13 cellular contexts compared by ENCODE assay signal in genomic region chr7:76396039-76396732, GRCh38. TPM values are rescaled to one million over a fixed set of nuclear protein-coding genes. Genes with fewer than 3 reads are reported as not detected.
DNase-seq lines count a peak whose midpoint lies in the region; ATAC-seq and TF ChIP-seq lines count a peak whose summit lies in the region.
"Had no signal": no experiment of that assay in that cellular context is flagged by ENCODE, and none has a peak within 500 bp of the region (broad histone marks: within the 10 kb centered on the region; RNA-seq: fewer than 3 reads in every experiment).

No MANE protein-coding gene starts in this region.

- H3K9me3 ChIP-seq in GM23248 (ENCODE audit: low read depth) = no peaks in the 10 kb centered on the region
- H3K9me3 ChIP-seq: body of pancreas, upper lobe of right lung had no signal

- peaks cover 7% of the 10 kb centered on the region for H3K9me3 Mint-ChIP-seq in glutamatergic neuron (ENCODE audit: unreplicated experiment)
- H3K9me3 Mint-ChIP-seq in stimulated activated effector memory CD8-positive, alpha-beta T cell treated with anti-CD3 and anti-CD28 coated beads, Interleukin-12 subunit alpha, Interleukin-12 subunit beta, amount 100 ng/mL, for 72 hours = no peaks in the 10 kb centered on the region

- no peaks in the 10 kb centered on the region for H3K36me3 Mint-ChIP-seq in glutamatergic neuron (ENCODE audit: unreplicated experiment)
- peaks cover 6% of the 10 kb centered on the region for H3K36me3 Mint-ChIP-seq in stimulated activated effector memory CD8-positive, alpha-beta T cell treated with anti-CD3 and anti-CD28 coated beads, Interleukin-12 subunit alpha, Interleukin-12 subunit beta, amount 100 ng/mL, for 72 hours

- H3K4me3 Mint-ChIP-seq in glutamatergic neuron (ENCODE audit: unreplicated experiment) = no peak overlapping the region
- H3K4me3 Mint-ChIP-seq in stimulated activated effector memory CD8-positive, alpha-beta T cell treated with anti-CD3 and anti-CD28 coated beads, Interleukin-12 subunit alpha, Interleukin-12 subunit beta, amount 100 ng/mL, for 72 hours = no peak overlapping the region

- H3K9ac ChIP-seq in GM23248 = no peak overlapping the region

- H3K27me3 ChIP-seq in ACC112 (ENCODE audit: insufficient read depth, low read length) (no peaks in the 10 kb centered on the region), GM23248 (replicated peaks; ENCODE audit: insufficient read depth) (no peaks in the 10 kb centered on the region)
- H3K27me3 ChIP-seq: body of pancreas, upper lobe of right lung had no signal

- no peak for TF ChIP-seq CTCF in glutamatergic neuron (IDR thresholded peaks at IDR 0.05; ENCODE audit: partially characterized antibody, unreplicated experiment)

- H3K27me3 Mint-ChIP-seq in glutamatergic neuron (ENCODE audit: unreplicated experiment) = peaks cover 3% of the 10 kb centered on the region

- H3K27ac ChIP-seq in ACC112 (ENCODE audit: low read depth, low read length) (no peak overlapping the region), GM23248 (no peak overlapping the region)
- H3K27ac ChIP-seq: body of pancreas, epithelial cell of prostate, upper lobe of right lung had no signal

- ATAC-seq in stimulated activated effector memory CD8-positive, alpha-beta T cell treated with anti-CD3 and anti-CD28 coated beads, Interleukin-12 subunit alpha, Interleukin-12 subunit beta, amount 100 ng/mL, for 72 hours = no peak
- ATAC-seq: body of pancreas, upper lobe of right lung had no signal

- H4K20me1 ChIP-seq in GM23248 (ENCODE audit: insufficient read depth) = no peaks in the 10 kb centered on the region

- in situ Hi-C loops in GM23248 (cut with MboI) = no loop called here

- H3K4me2 ChIP-seq in GM23248 (ENCODE audit: unreplicated experiment) = no peak overlapping the region

- peaks cover 13% of the 10 kb centered on the region for H3K4me1 Mint-ChIP-seq in glutamatergic neuron (ENCODE audit: low read depth, unreplicated experiment)
- H3K4me1 Mint-ChIP-seq in stimulated activated effector memory CD8-positive, alpha-beta T cell treated with anti-CD3 and anti-CD28 coated beads, Interleukin-12 subunit alpha, Interleukin-12 subunit beta, amount 100 ng/mL, for 72 hours = peaks cover 16% of the 10 kb centered on the region

- no peak for DNase-seq in GM23248
- DNase-seq in NCI-H82 (lab: John Stamatoyannopoulos, UW) = peak; percentile 96
- DNase-seq in glutamatergic neuron = no peak
- no peak for DNase-seq in GM03348 (ENCODE audit: low spot score)
- no peak for DNase-seq in stimulated activated effector memory CD8-positive, alpha-beta T cell treated with anti-CD3 and anti-CD28 coated beads, Interleukin-12 subunit alpha, Interleukin-12 subunit beta, amount 100 ng/mL, for 72 hours (ENCODE audit: low spot score in 2 of 2)
- no peak for DNase-seq in SIG-M5 (lab: John Stamatoyannopoulos, UW)
- no peak for DNase-seq in cerebellar nuclear complex (lab: John Stamatoyannopoulos, UW)
- DNase-seq: activated T-cell treated with anti-CD3 and anti-CD28 coated beads for 4 hours, body of pancreas, C1 segment of cervical spinal cord, upper lobe of right lung had no signal

- H3K36me3 ChIP-seq in ACC112 (ENCODE audit: insufficient read depth, low read length) (no peaks in the 10 kb centered on the region), GM23248 (ENCODE audit: low read depth) (no peaks in the 10 kb centered on the region)
- H3K36me3 ChIP-seq: upper lobe of right lung had no signal

- 64 to 69% methylated on average over 10 of the region's 10 CpGs for WGBS in GM23248 (ENCODE audit: low coverage in 1 of 2, low lambda C conversion rate in 2 of 2, missing lambda C conversion rate in 2 of 2), 2 experiments

- H3K79me2 ChIP-seq in ACC112 (ENCODE audit: control insufficient read depth, insufficient read depth, low read length, unreplicated experiment) (peaks cover 6% of the 10 kb centered on the region), GM23248 (ENCODE audit: insufficient read depth) (no peaks in the 10 kb centered on the region)

- H3K9me2 ChIP-seq in GM23248 (ENCODE audit: insufficient read depth) = no peaks in the 10 kb centered on the region

- H2AFZ ChIP-seq in ACC112 (ENCODE audit: low read length, unreplicated experiment) (peak overlapping the region; percentile 42), GM23248 (peak overlapping the region; percentile 85; the same call in 1 of the 2 replicates)

- H3K4me1 ChIP-seq in ACC112 (ENCODE audit: control insufficient read depth, insufficient read depth, low read length, unreplicated experiment) = peaks cover 16% of the 10 kb centered on the region
- 0 out of 2 replicates have a peak, but pooled peaks cover 3% of the 10 kb centered on the region for H3K4me1 ChIP-seq in GM23248 (ENCODE audit: insufficient read depth)

- no peaks in the 10 kb centered on the region for H3F3A ChIP-seq in GM23248 (ENCODE audit: insufficient read depth)

- H3K27ac Mint-ChIP-seq in glutamatergic neuron (ENCODE audit: unreplicated experiment) = peak overlapping the region; percentile 52
- H3K27ac Mint-ChIP-seq in stimulated activated effector memory CD8-positive, alpha-beta T cell treated with anti-CD3 and anti-CD28 coated beads, Interleukin-12 subunit alpha, Interleukin-12 subunit beta, amount 100 ng/mL, for 72 hours = no peak overlapping the region

- H3K4me3 ChIP-seq in ACC112 (ENCODE audit: low read depth, low read length) (no peak overlapping the region), GM23248 (no peak overlapping the region)
- H3K4me3 ChIP-seq: body of pancreas had no signal

RNA-seq across cellular contexts. Expression of gene SSC4D, which starts 13.3 kb away (rescaled TPM):
- 0.43 TPM in 1 of 2 replicates, not detected in the other for total RNA-seq in GM23248 (2014; rRNA removed; shearing (Covaris generic))
- 0.66 and 0.85 TPM in 2 replicates for polyA plus RNA-seq in GM23248 (2016; fragmentation: Nextera tagmentation; extraction: Ambion mirVana)
- total RNA-seq in glutamatergic neuron (ENCODE audit: unreplicated experiment) = 6.1 TPM

RNA-seq across cellular contexts. Expression of gene ZP3, which starts 28.6 kb away (rescaled TPM):
- 4.5 and 5.3 TPM in 2 replicates for total RNA-seq in GM23248 (2014; rRNA removed; shearing (Covaris generic))
- 4.9 and 5.6 TPM in 2 replicates for polyA plus RNA-seq in GM23248 (2016; fragmentation: Nextera tagmentation; extraction: Ambion mirVana)
- 3.4 TPM for total RNA-seq in glutamatergic neuron (ENCODE audit: unreplicated experiment)

RNA-seq across cellular contexts. Expression of gene YWHAG, which starts 37.4 kb away (rescaled TPM):
- total RNA-seq in GM23248 (2014; rRNA removed; shearing (Covaris generic)) = 56.0 TPM in 2 replicates
- polyA plus RNA-seq in GM23248 (2016; fragmentation: Nextera tagmentation; extraction: Ambion mirVana) = 28.1 and 28.4 TPM in 2 replicates
- total RNA-seq in glutamatergic neuron (ENCODE audit: unreplicated experiment) = 650 TPM

Comparison
In these comparisons a context has a peak if more than half of its experiments do, and no peak if none do; other contexts are left out.
1. RNA of gene YWHAG, which starts 37.4 kb away (total RNA-seq): 650 TPM in glutamatergic neuron (single experiment); 56.0 TPM in GM23248; every median in the first group is over 10 times any median in the second.